Comparison of ENCODE assay signal across 22 cellular contexts in genomic region chr6:137787016-137787415, GRCh38.
"Had no signal": no experiment of that assay in that cellular context is flagged by ENCODE, and none has a peak within 500 bp of the region (broad histone marks: within the 10 kb centered on the region; RNA-seq: fewer than 3 reads in every experiment).

No MANE protein-coding gene starts in this region.

- H3K9me3 ChIP-seq: Peyer's patch had no signal

- H3K4me3 ChIP-seq: Peyer's patch, SJCRH30 had no signal

- H3K27me3 ChIP-seq: Peyer's patch, SJCRH30 had no signal

- DNase-seq: activated B cell treated with CpG ODN at 0.5 μM for 24 hours; activated CD4-positive, alpha-beta T cell treated with anti-CD3 and anti-CD28 coated beads for 1 hour; activated CD4-positive, alpha-beta T cell treated with anti-CD3 and anti-CD28 coated beads, Interleukin-2, amount 10 ng/mL, durations not matched to agents 24 days and 14 days; activated CD4-positive, alpha-beta T cell treated with anti-CD3 and anti-CD28 coated beads, Interleukin-2, amount 50 U/mL, for 48 hours; activated CD8-positive, alpha-beta memory T cell treated with anti-CD3 and anti-CD28 coated beads for 24 hours; activated gamma-delta T cell; activated naive CD4-positive, alpha-beta T cell treated with anti-CD3 and anti-CD28 coated beads for 36 hours; activated T-cell treated with anti-CD3 and anti-CD28 coated beads for 4 hours; activated T-cell treated with anti-CD3 and anti-CD28 coated beads, Interleukin-2, amount 50 U/mL, for 48 hours; cerebellar nuclear complex; MM.1S; NCI-H1105; NCI-H1436; NCI-H187; NCI-H2081; NCI-H524; Peyer's patch; Right ventricle myocardium superior; SJCRH30; T-helper 2 cell; T1000 had no signal

- H3K36me3 ChIP-seq: Peyer's patch, SJCRH30 had no signal

- ATAC-seq: activated T-helper 17 cell treated with anti-CD3 and anti-CD28 coated beads, Interleukin-2, amount 50 U/mL, for 72 hours had no signal
